Comparison of ENCODE assay signal across 12 cellular contexts in genomic region chr12:113413488-113413939, GRCh38. TPM values are rescaled to one million over a fixed set of nuclear protein-coding genes. Genes with fewer than 3 reads are reported as not detected.
A peak's percentile ranks its signal among the peaks of the same experiment; 100 is the strongest.
DNase-seq lines count a peak whose midpoint lies in the region; ATAC-seq and TF ChIP-seq lines count a peak whose summit lies in the region.
"Had no signal": no experiment of that assay in that cellular context is flagged by ENCODE, and none has a peak within 500 bp of the region (broad histone marks: within the 10 kb centered on the region; RNA-seq: fewer than 3 reads in every experiment).

No MANE protein-coding gene starts in this region.

- H3K27ac Mint-ChIP-seq in activated CD8-positive, alpha-beta T cell treated with anti-CD3 and anti-CD28 coated beads, Interleukin-2, amount 10 ng/mL, durations not matched to agents 7 days and 5 days, result no peak overlapping the region
- H3K27ac Mint-ChIP-seq: mesothelial cell of epicardium had no signal

- TF ChIP-seq CTCF in choroid plexus epithelial cell (conservative IDR thresholded peaks at IDR 0.05; ENCODE audit: low read depth, low read length), result no peak

- H3K36me3 Mint-ChIP-seq in activated CD8-positive, alpha-beta T cell treated with anti-CD3 and anti-CD28 coated beads, Interleukin-2, amount 10 ng/mL, durations not matched to agents 7 days and 5 days (ENCODE audit: low read depth), result no peaks in the 10 kb centered on the region
- H3K36me3 Mint-ChIP-seq: mesothelial cell of epicardium had no signal

- no peak for ATAC-seq in activated CD8-positive, alpha-beta T cell treated with anti-CD3 and anti-CD28 coated beads, Interleukin-2, amount 10 ng/mL, durations not matched to agents 7 days and 5 days
- ATAC-seq in GM21737 (IDR thresholded peaks at IDR 0.05; ENCODE audit: unreplicated experiment), result no peak

- H3K4me3 ChIP-seq in choroid plexus epithelial cell (ENCODE audit: low read depth, low read length), result no peak overlapping the region
- H3K4me3 ChIP-seq: psoas muscle had no signal

- H3K4me3 Mint-ChIP-seq in activated CD8-positive, alpha-beta T cell treated with anti-CD3 and anti-CD28 coated beads, Interleukin-2, amount 10 ng/mL, durations not matched to agents 7 days and 5 days, result no peak overlapping the region
- H3K4me3 Mint-ChIP-seq: mesothelial cell of epicardium had no signal

- H3K27me3 Mint-ChIP-seq in activated CD8-positive, alpha-beta T cell treated with anti-CD3 and anti-CD28 coated beads, Interleukin-2, amount 10 ng/mL, durations not matched to agents 7 days and 5 days (ENCODE audit: low read depth), result peaks cover 3% of the 10 kb centered on the region

- CTCF ChIA-PET in activated CD8-positive, alpha-beta T cell treated with anti-CD3 and anti-CD28 coated beads, Interleukin-2, amount 10 ng/mL, durations not matched to agents 7 days and 5 days (lab: Charles Lee), result interaction anchor here (2.1 kb wide), 1 partner anchor 12 kb away, joined by 9 read pairs; no protein-coding TSS in a partner anchor

- H3K4me1 Mint-ChIP-seq in activated CD8-positive, alpha-beta T cell treated with anti-CD3 and anti-CD28 coated beads, Interleukin-2, amount 10 ng/mL, durations not matched to agents 7 days and 5 days (ENCODE audit: low read depth), result no peaks in the 10 kb centered on the region
- H3K4me1 Mint-ChIP-seq: mesothelial cell of epicardium had no signal

- DNase-seq in DMS153 treated with DMSO at 0.1 percent for 48 hours (lab: John Stamatoyannopoulos, UW; ENCODE audit: unreplicated experiment) (peak; percentile 2), HuH-7 (ENCODE audit: low spot score) (peak; percentile 69), choroid plexus epithelial cell (ENCODE audit: low read depth) (peak; percentile 26), lung microvascular endothelial cell (ENCODE audit: low read depth in 2 of 2) (peak; percentile 14 to 47), posterior vena cava (ENCODE audit: low spot score) (no peak)
- DNase-seq in activated CD8-positive, alpha-beta T cell treated with anti-CD3 and anti-CD28 coated beads, Interleukin-2, amount 10 ng/mL, durations not matched to agents 7 days and 5 days, result no peak
- DNase-seq: DMS79 treated with DMSO at 0.1 percent for 48 hours, NCI-H1092 treated with DMSO at 0.1 percent for 48 hours, psoas muscle, T-helper 9 cell had no signal

- POLR2A ChIA-PET in activated CD8-positive, alpha-beta T cell treated with anti-CD3 and anti-CD28 coated beads, Interleukin-2, amount 10 ng/mL, durations not matched to agents 7 days and 5 days (lab: Charles Lee), result interaction anchor here (0.5 kb wide), 1 partner anchor 90 kb away, joined by 3 read pairs; no protein-coding TSS in a partner anchor

- intact Hi-C loops in posterior vena cava (cut with DNase I), result no loop called here

- no peaks in the 10 kb centered on the region for H3K9me3 Mint-ChIP-seq in activated CD8-positive, alpha-beta T cell treated with anti-CD3 and anti-CD28 coated beads, Interleukin-2, amount 10 ng/mL, durations not matched to agents 7 days and 5 days (ENCODE audit: insufficient read depth)
- H3K9me3 Mint-ChIP-seq: mesothelial cell of epicardium had no signal

RNA-seq across cellular contexts. Expression of gene SDSL, which starts 8.7 kb away (rescaled TPM):
- total RNA-seq in lung microvascular endothelial cell (3.9 and 4.2 TPM in 2 replicates), posterior vena cava (1 to 10 TPM; 1.1 to 5.5 TPM)
- total RNA-seq in activated CD8-positive, alpha-beta T cell treated with anti-CD3 and anti-CD28 coated beads, Interleukin-2, amount 10 ng/mL, durations not matched to agents 7 days and 5 days, result under 1 TPM; 0.37 to 0.39 TPM

RNA-seq across cellular contexts. Expression of gene SDS, which starts 9.8 kb away (rescaled TPM):
- total RNA-seq in lung microvascular endothelial cell (not detected in 2 replicates), posterior vena cava (under 1 TPM; 0.62 to 0.83 TPM)
- not detected for total RNA-seq in activated CD8-positive, alpha-beta T cell treated with anti-CD3 and anti-CD28 coated beads, Interleukin-2, amount 10 ng/mL, durations not matched to agents 7 days and 5 days
- total RNA-seq: mesothelial cell of epicardium had no signal

RNA-seq across cellular contexts. Expression of gene PLBD2, which starts 55.1 kb away (rescaled TPM):
- 9.9 and 13.7 TPM in 2 replicates for total RNA-seq in lung microvascular endothelial cell
- 10 to 100 TPM; 53.8 to 67.8 TPM for total RNA-seq in posterior vena cava
- total RNA-seq in activated CD8-positive, alpha-beta T cell treated with anti-CD3 and anti-CD28 coated beads, Interleukin-2, amount 10 ng/mL, durations not matched to agents 7 days and 5 days, result 10 to 100 TPM; 11.1 to 12.0 TPM

RNA-seq across cellular contexts. Expression of gene LHX5, which starts 58.2 kb away (rescaled TPM):
- total RNA-seq in lung microvascular endothelial cell, result not detected in 2 replicates
- total RNA-seq in posterior vena cava, result not detected
- total RNA-seq in activated CD8-positive, alpha-beta T cell treated with anti-CD3 and anti-CD28 coated beads, Interleukin-2, amount 10 ng/mL, durations not matched to agents 7 days and 5 days, result not detected
- total RNA-seq: mesothelial cell of epicardium, psoas muscle had no signal

Comparison
In these comparisons a context has a peak if more than half of its experiments do, and no peak if none do; other contexts are left out.
1. DNase-seq: peak in DMS153 treated with DMSO at 0.1 percent for 48 hours (single experiment), HuH-7 (single experiment), choroid plexus epithelial cell (single experiment) and lung microvascular endothelial cell (2 of 2); none in posterior vena cava (single experiment) and activated CD8-positive, alpha-beta T cell treated with anti-CD3 and anti-CD28 coated beads, Interleukin-2, amount 10 ng/mL, durations not matched to agents 7 days and 5 days (single experiment).